In genomic region chr13:77002590-77003190, GRCh38 we compare ENCODE assay signal across 8 cellular contexts. TPM values are rescaled to one million over a fixed set of nuclear protein-coding genes. Genes with fewer than 3 reads are reported as not detected.
A peak's percentile ranks its signal among the peaks of the same experiment; 100 is the strongest.
DNase-seq lines count a peak whose midpoint lies in the region; ATAC-seq and TF ChIP-seq lines count a peak whose summit lies in the region.
"Had no signal": no experiment of that assay in that cellular context is flagged by ENCODE, and none has a peak within 500 bp of the region (broad histone marks: within the 10 kb centered on the region; RNA-seq: fewer than 3 reads in every experiment).

No MANE protein-coding gene starts in this region.

- no peaks in the 10 kb centered on the region for H3K27me3 ChIP-seq in right lobe of liver

- DNase-seq in GM03348 (ENCODE audit: low spot score) (peak; percentile 57), LHCN-M2 (ENCODE audit: low read depth) (peak; percentile 42), astrocyte of the spinal cord (ENCODE audit: low read depth, low spot score) (peak; percentile 49), right lobe of liver (no peak), COR-L47 (lab: John Stamatoyannopoulos, UW) (no peak), DMS79 (lab: John Stamatoyannopoulos, UW) (no peak)

- H3K4me3 ChIP-seq in astrocyte of the spinal cord (ENCODE audit: low read depth, low read length) (no peak overlapping the region), right lobe of liver (no peak overlapping the region)
- H3K4me3 ChIP-seq: skin epidermis had no signal

- intact Hi-C loops in right lobe of liver (cut with DNase I): no loop called here

- TF ChIP-seq CTCF in astrocyte of the spinal cord (IDR thresholded peaks at IDR 0.05; ENCODE audit: low read depth, low read length) (peak; percentile 83), right lobe of liver (IDR thresholded peaks at IDR 0.05) (peak; percentile 53 to 69 (median 63))

- no peaks in the 10 kb centered on the region for H3K9me3 ChIP-seq in right lobe of liver

- ATAC-seq in right lobe of liver: peak; percentile 66 to 74 (median 71)
- no peak for ATAC-seq in HG03457 (IDR thresholded peaks at IDR 0.05; ENCODE audit: unreplicated experiment)

- peak overlapping the region in 1 of 3 donors; percentile 44 for H3K27ac ChIP-seq in right lobe of liver

- H3K4me1 ChIP-seq in right lobe of liver: peaks cover 0 to 37% (median 15%) of the 10 kb centered on the region in 4 donors

- in situ Hi-C loops in astrocyte of the spinal cord (cut with HindIII; ENCODE audit: low sequenced_read_pairs): no loop called here

- peaks cover 0 to 24% (median 0%) of the 10 kb centered on the region in 4 donors for H3K36me3 ChIP-seq in right lobe of liver

- no peak for TF ChIP-seq POLR2A in right lobe of liver (IDR thresholded peaks at IDR 0.05)

- WGBS in right lobe of liver (ENCODE audit: insufficient coverage, low coverage, low lambda C conversion rate, missing lambda C conversion rate): 40% methylated on average over 6 of the region's 7 CpGs

RNA-seq across cellular contexts. Expression of gene CLN5, which starts 10.8 kb away (rescaled TPM):
- total RNA-seq in LHCN-M2 (2014; rRNA removed): 28.5 and 30.7 TPM in 2 replicates
- polyA plus RNA-seq in LHCN-M2 (2012): 16.9 TPM
- total RNA-seq in right lobe of liver: 10 to 100 TPM; 14.7 to 26.5 (median 18.5) TPM

RNA-seq across cellular contexts. Expression of gene FBXL3, which starts 24.3 kb away (rescaled TPM):
- total RNA-seq in LHCN-M2 (2014; rRNA removed): 39.1 and 44.1 TPM in 2 replicates
- 10.1 TPM for polyA plus RNA-seq in LHCN-M2 (2012)
- total RNA-seq in right lobe of liver: 10 to 100 TPM; 13.6 to 31.4 (median 19.7) TPM

RNA-seq across cellular contexts. Expression of gene ACOD1, which starts 54.4 kb away (rescaled TPM):
- not detected in 2 replicates for total RNA-seq in LHCN-M2 (2014; rRNA removed)
- not detected for polyA plus RNA-seq in LHCN-M2 (2012)
- not detected for total RNA-seq in right lobe of liver

Comparison
In these comparisons a context has a peak if more than half of its experiments do, and no peak if none do; other contexts are left out.
1. DNase-seq: peak in GM03348 (single experiment), LHCN-M2 (single experiment) and astrocyte of the spinal cord (single experiment); none in right lobe of liver (0 of 3), COR-L47 (single experiment) and DMS79 (single experiment).